19 cellular contexts compared by ENCODE assay signal in genomic region chr19:41944336-41944735, GRCh38. TPM values are rescaled to one million over a fixed set of nuclear protein-coding genes. Genes with fewer than 3 reads are reported as not detected.
DNase-seq lines count a peak whose midpoint lies in the region; ATAC-seq, FAIRE-seq and TF ChIP-seq lines count a peak whose summit lies in the region.
"Had no signal": no experiment of that assay in that cellular context is flagged by ENCODE, and none has a peak within 500 bp of the region (broad histone marks: within the 10 kb centered on the region; RNA-seq: fewer than 3 reads in every experiment).

No MANE protein-coding gene starts in this region.

- SMC1A ChIA-PET in GM12878 (lab: Charles Lee; ENCODE audit: uncharacterized antibody, unreplicated experiment) = interaction anchor here (0.8 to 3.3 kb wide), 6 partner anchors 9 to 84 kb away, joined by 3 to 57 read pairs (median 8); partner anchors contain the start of genes CD79A and RPS19

- peak overlapping the region; percentile 6 for H3K4me3 Mint-ChIP-seq in natural killer cell
- no peak overlapping the region for H3K4me3 Mint-ChIP-seq in natural killer cell treated with Interleukin-12 subunit alpha and Interleukin-12 subunit beta and Interleukin-15 and Interleukin-18, amount 100 ng/mL, for 72 hours

- intact Hi-C loops in natural killer cell (cut with micrococcal nuclease) = no loop called here
- intact Hi-C loops in GM12878 (cut with micrococcal nuclease; ENCODE audit: unreplicated experiment) = loop anchor here (2.0 kb wide), 2 partner anchors 60 to 68 kb away; partner anchors contain the start of gene CD79A
- intact Hi-C loops in transverse colon (cut with DNase I; ENCODE audit: low total_unique reads) = no loop called here

- H3K27me3 ChIP-seq in GM12878 (replicated peaks in 1 of 2; ENCODE audit: control insufficient read depth in 2 of 2, insufficient read depth in 2 of 2, low read length in 1 of 2) = no peaks in the 10 kb centered on the region; a peak in 1 of 4 replicates
- peaks cover 19% of the 10 kb centered on the region for H3K27me3 ChIP-seq in transverse colon
- H3K27me3 ChIP-seq in SJCRH30 = peaks cover 7% of the 10 kb centered on the region; the same call in 1 of the 2 replicates

- no peak overlapping the region for H2AFZ ChIP-seq in GM12878 (ENCODE audit: control insufficient read depth, low read depth, low read length)

- H3K36me3 Mint-ChIP-seq in natural killer cell = no peaks in the 10 kb centered on the region
- no peaks in the 10 kb centered on the region for H3K36me3 Mint-ChIP-seq in natural killer cell treated with Interleukin-12 subunit alpha and Interleukin-12 subunit beta and Interleukin-15 and Interleukin-18, amount 100 ng/mL, for 72 hours

- no peaks in the 10 kb centered on the region; the same call in 2 of the 3 replicates for H3K9me3 ChIP-seq in GM12878 (replicated peaks; ENCODE audit: control insufficient read depth, insufficient read depth, low read length)
- H3K9me3 ChIP-seq in transverse colon = no peaks in the 10 kb centered on the region
- no peaks in the 10 kb centered on the region for H3K9me3 ChIP-seq in SJCRH30 (replicated peaks)
- H3K9me3 ChIP-seq: gastrocnemius medialis, stomach had no signal

- CTCF ChIA-PET in GM12878 (lab: Yijun Ruan, JAX) = interaction anchor here (0.6 to 10.0 kb wide), 8 partner anchors 13 to 151 kb away, joined by 3 to 98 read pairs (median 15); partner anchors contain the start of genes CD79A, RABAC1 and RPS19

- peaks cover 14 to 17% of the 10 kb centered on the region in 2 donors for H3K27me3 Mint-ChIP-seq in natural killer cell (ENCODE audit: low read depth in 2 of 2)
- H3K27me3 Mint-ChIP-seq in natural killer cell treated with Interleukin-12 subunit alpha and Interleukin-12 subunit beta and Interleukin-15 and Interleukin-18, amount 100 ng/mL, for 72 hours = peaks cover 12 to 14% of the 10 kb centered on the region in 2 donors

- peak overlapping the region; percentile 62 for H3K9ac ChIP-seq in GM12878 (ENCODE audit: control insufficient read depth, insufficient read depth, low read length)

- H3K4me3 ChIP-seq in GM12878 (no peak overlapping the region; the same call in 1 of the 2 replicates), transverse colon (no peak overlapping the region), SJCRH30 (no peak overlapping the region)
- H3K4me3 ChIP-seq: gastrocnemius medialis, smooth muscle cell, stomach had no signal

- ATAC-seq in natural killer cell (peak in 1 of 3 donors; percentile 7), GM12878 (no peak)
- ATAC-seq in natural killer cell treated with Interleukin-12 subunit alpha and Interleukin-12 subunit beta and Interleukin-15 and Interleukin-18, amount 100 ng/mL, for 72 hours = no peak
- ATAC-seq: gastrocnemius medialis, left ventricle myocardium superior, Panc1 had no signal

- TF ChIP-seq CTCF in natural killer cell (IDR thresholded peaks at IDR 0.05) = no peak
- TF ChIP-seq CTCF in GM12878 (IDR thresholded peaks at IDR 0.05 in 2 of 3, conservative IDR thresholded peaks at IDR 0.05 in 1 of 3; ENCODE audit: control insufficient read depth in 2 of 3, extremely low read depth in 1 of 3, insufficient read depth in 1 of 3, low read depth in 3 of 3, low read length in 3 of 3) = no peak
- TF ChIP-seq CTCF in transverse colon (IDR thresholded peaks at IDR 0.05) = no peak

- in situ Hi-C loops in GM12878 (cut with MboI) (loop anchor here (25.0 kb wide), 1 partner anchor 1818 kb away; the partner anchor contains the start of gene SMG9), transverse colon (cut with MboI; ENCODE audit: low pct_ligation_motif_present in 1 of 4, low pct_unique_long_range_greater_than_20kb in 1 of 4, low sequenced_read_pairs in 3 of 4) (no loop called here)

- 26% methylated on average over 2 of the region's 2 CpGs for WGBS in GM12878 (ENCODE audit: insufficient coverage, insufficient replicate concordance, low lambda C conversion rate, missing lambda C conversion rate)
- WGBS in transverse colon (ENCODE audit: low coverage in 1 of 2), 2 donors = 48% methylated on average over 2 of the region's 2 CpGs; no CpG with 5 or more reads in 1 of the 2 donors

- H3K27ac Mint-ChIP-seq in natural killer cell = peak overlapping the region; percentile 93 to 97
- H3K27ac Mint-ChIP-seq in natural killer cell treated with Interleukin-12 subunit alpha and Interleukin-12 subunit beta and Interleukin-15 and Interleukin-18, amount 100 ng/mL, for 72 hours = peak overlapping the region in 1 of 2 donors; percentile 65

- DNase-seq in natural killer cell (no peak), MV-4-11 (lab: John Stamatoyannopoulos, UW) (peak; percentile 63), GM12878 (ENCODE audit: low read depth, low spot score) (no peak), transverse colon (no peak), GM19240 (ENCODE audit: insufficient read length, low spot score) (no peak), OCI-M1 (lab: John Stamatoyannopoulos, UW) (no peak), SJCRH30 (no peak)
- no peak for DNase-seq in natural killer cell treated with Interleukin-12 subunit alpha and Interleukin-12 subunit beta and Interleukin-15 and Interleukin-18, amount 100 ng/mL, for 72 hours (ENCODE audit: low spot score)
- DNase-seq: DMS153, gastrocnemius medialis, left ventricle myocardium superior, NCI-H524 treated with DMSO at 0.1 percent for 48 hours, stomach had no signal

- H3K9me3 Mint-ChIP-seq in natural killer cell = no peaks in the 10 kb centered on the region
- H3K9me3 Mint-ChIP-seq in natural killer cell treated with Interleukin-12 subunit alpha and Interleukin-12 subunit beta and Interleukin-15 and Interleukin-18, amount 100 ng/mL, for 72 hours = no peaks in the 10 kb centered on the region

- FAIRE-seq in GM12878 (lab: Jason Lieb, UNC) = no peak
- FAIRE-seq: endometrium, H1 had no signal

- H3K4me2 ChIP-seq in GM12878 (ENCODE audit: control insufficient read depth, insufficient read depth) = peak overlapping the region; percentile 76
- H3K4me2 ChIP-seq: smooth muscle cell had no signal

- H3K36me3 ChIP-seq in GM12878 (ENCODE audit: control insufficient read depth in 2 of 2, insufficient read depth in 2 of 2, low read length in 1 of 2) (no peaks in the 10 kb centered on the region), transverse colon (no peaks in the 10 kb centered on the region), SJCRH30 (no peaks in the 10 kb centered on the region)
- H3K36me3 ChIP-seq: gastrocnemius medialis, stomach had no signal

- TF ChIP-seq EP300 in GM12878 (IDR thresholded peaks at IDR 0.05; ENCODE audit: borderline replicate concordance in 1 of 2, control insufficient read depth in 1 of 2, low read depth in 2 of 2, low read length in 2 of 2) (no peak), transverse colon (IDR thresholded peaks at IDR 0.05; ENCODE audit: low read depth) (no peak)

- H4K20me1 ChIP-seq in GM12878 (ENCODE audit: control insufficient read depth, insufficient read depth) = no peaks in the 10 kb centered on the region

- peaks cover 44 to 69% of the 10 kb centered on the region in 2 donors for H3K4me1 Mint-ChIP-seq in natural killer cell
- H3K4me1 Mint-ChIP-seq in natural killer cell treated with Interleukin-12 subunit alpha and Interleukin-12 subunit beta and Interleukin-15 and Interleukin-18, amount 100 ng/mL, for 72 hours (ENCODE audit: low read depth in 2 of 2) = peaks cover 40 to 45% of the 10 kb centered on the region in 2 donors

- POLR2A ChIA-PET in GM12878 (lab: Charles Lee) = interaction anchor here (0.7 to 3.1 kb wide), 7 partner anchors 14 to 84 kb away, joined by 4 to 17 read pairs (median 14); partner anchors contain the start of genes CD79A, RABAC1 and RPS19

- BruUV-seq in GM12878 (replicated peaks; lab: Mats Ljungman, UMichigan) = no TSS peak

- TF ChIP-seq RAD21 in GM12878 (IDR thresholded peaks at IDR 0.05; ENCODE audit: insufficient read depth, low read depth, low read length) = no peak

- H3K27ac ChIP-seq in GM12878 (ENCODE audit: control insufficient read depth, insufficient read depth) = peak overlapping the region; percentile 85
- H3K27ac ChIP-seq in transverse colon = peak overlapping the region; percentile 31 to 64 (median 38)
- no peak overlapping the region for H3K27ac ChIP-seq in SJCRH30
- H3K27ac ChIP-seq: gastrocnemius medialis had no signal

- RAD21 ChIA-PET in GM12878 (lab: Charles Lee; ENCODE audit: unreplicated experiment) = interaction anchor here (1.0 to 2.9 kb wide), 7 partner anchors 13 to 170 kb away, joined by 5 to 28 read pairs (median 15); partner anchors contain the start of genes CD79A and RPS19

- TF ChIP-seq POLR2A in GM12878 (IDR thresholded peaks at IDR 0.05; ENCODE audit: low read depth, low read length) (no peak), transverse colon (IDR thresholded peaks at IDR 0.05) (no peak)

- H3K79me2 ChIP-seq in GM12878 (ENCODE audit: control insufficient read depth, insufficient read depth, low read length) = no peaks in the 10 kb centered on the region

- peaks cover 47% of the 10 kb centered on the region for H3K4me1 ChIP-seq in GM12878 (ENCODE audit: control insufficient read depth, insufficient read depth, low read length)
- H3K4me1 ChIP-seq in transverse colon = peaks cover 6 to 27% (median 15%) of the 10 kb centered on the region in 4 donors
- H3K4me1 ChIP-seq in SJCRH30 = 0 out of 2 replicates have a peak, but pooled peaks cover 2% of the 10 kb centered on the region

RNA-seq across cellular contexts. Expression of gene RABAC1, which starts 14.8 kb away (rescaled TPM):
- total RNA-seq in natural killer cell (10 to 100 TPM; 76.8 to 100.0 (median 78.4) TPM), GM12878 (2014; rRNA removed) (90.6 and 104 TPM in 2 replicates), GM12878 (2014; rRNA removed; fragmentation: Illumina TruSeq; extraction: Trizol) (14.1 and 15.6 TPM in 2 replicates), GM12878 (2021) (71.2 and 80.6 TPM in 2 replicates), transverse colon (100 to 1,000 TPM in 3 of 4 donors, 10 to 100 TPM in 1; 75.6 to 235 (median 165) TPM)
- 10 to 100 TPM; 79.6 to 89.7 TPM for total RNA-seq in natural killer cell treated with Interleukin-12 subunit alpha and Interleukin-12 subunit beta and Interleukin-15 and Interleukin-18, amount 100 ng/mL, for 72 hours
- 9.6 and 11.0 TPM in 2 replicates for total RNA-seq in GM12878 (2013; cell fraction: nucleolus; rRNA removed)
- polyA plus RNA-seq in GM12878 (2011; ENCODE audit: low read depth) = 57.5 TPM
- polyA plus RNA-seq in GM12878 (2011; rRNA removed) (8.3 and 15.9 TPM in 2 replicates), GM12878 (2014; fragmentation: Illumina TruSeq; extraction: Trizol) (5.2 and 11.1 TPM in 2 replicates), GM12878 (2014; fragmentation: Nextera tagmentation; extraction: Ambion mirVana) (10 to 100 TPM; 10.9 to 27.3 TPM), GM12878 (2014; rRNA removed) (115 and 118 TPM in 2 replicates), GM12878 (2016; fragmentation: Nextera tagmentation; extraction: Ambion mirVana) (10 to 100 TPM; 86.9 to 90.4 TPM)
- 41.8 and 54.8 TPM in 2 replicates for polyA plus RNA-seq in GM12878 (2011; cell fraction: cytosol; rRNA removed)
- 25.1 and 27.7 TPM in 2 replicates for polyA plus RNA-seq in GM12878 (2011; cell fraction: nucleus; rRNA removed)
- polyA plus RNA-seq in GM12878 (2012) = 69.9 and 85.8 TPM in 2 replicates
- 11.8 and 16.9 TPM in 2 replicates for polyA minus RNA-seq in GM12878 (2011; rRNA and poly(A)+ RNA removed)
- polyA minus RNA-seq in GM12878 (2011; cell fraction: cytosol; rRNA and poly(A)+ RNA removed) = 4.4 and 4.8 TPM in 2 replicates
- polyA minus RNA-seq in GM12878 (2011; cell fraction: nucleus; rRNA and poly(A)+ RNA removed) = 7.6 and 12.1 TPM in 2 replicates
- 106 and 129 TPM in 2 replicates for total RNA-seq in SJCRH30 (2014; rRNA removed; shearing (Covaris generic))

RNA-seq across cellular contexts. Expression of gene ERFL, which starts 16.1 kb away (rescaled TPM):
- total RNA-seq in natural killer cell (1 to 10 TPM; 1.1 to 2.1 (median 1.5) TPM), GM12878 (2014; rRNA removed) (0.11 TPM in 1 of 2 replicates, not detected in the other), GM12878 (2014; rRNA removed; fragmentation: Illumina TruSeq; extraction: Trizol) (not detected in 2 replicates), GM12878 (2021) (0.10 and 0.19 TPM in 2 replicates), transverse colon (1 to 10 TPM in 2 of 4 donors, under 1 TPM in 2; 0.27 to 1.9 (median 0.95) TPM)
- total RNA-seq in natural killer cell treated with Interleukin-12 subunit alpha and Interleukin-12 subunit beta and Interleukin-15 and Interleukin-18, amount 100 ng/mL, for 72 hours = under 1 TPM; 0.67 TPM
- total RNA-seq in GM12878 (2013; cell fraction: nucleolus; rRNA removed) = 0.83 and 1.2 TPM in 2 replicates
- 0.46 TPM for polyA plus RNA-seq in GM12878 (2011; ENCODE audit: low read depth)
- polyA plus RNA-seq in GM12878 (2011; rRNA removed) (0.05 TPM in 1 of 2 replicates, not detected in the other), GM12878 (2014; fragmentation: Illumina TruSeq; extraction: Trizol) (0.04 TPM in 1 of 2 replicates, not detected in the other), GM12878 (2014; fragmentation: Nextera tagmentation; extraction: Ambion mirVana) (not detected), GM12878 (2014; rRNA removed) (0.10 TPM in 1 of 2 replicates, not detected in the other), GM12878 (2016; fragmentation: Nextera tagmentation; extraction: Ambion mirVana) (not detected)
- polyA plus RNA-seq in GM12878 (2011; cell fraction: cytosol; rRNA removed) = 0.04 and 0.10 TPM in 2 replicates
- polyA plus RNA-seq in GM12878 (2011; cell fraction: nucleus; rRNA removed) = 1.2 and 1.3 TPM in 2 replicates
- 1.00 and 1.4 TPM in 2 replicates for polyA plus RNA-seq in GM12878 (2012)
- not detected in 2 replicates for polyA minus RNA-seq in GM12878 (2011; rRNA and poly(A)+ RNA removed)
- polyA minus RNA-seq in GM12878 (2011; cell fraction: cytosol; rRNA and poly(A)+ RNA removed) = not detected in 2 replicates
- 0.24 TPM in 1 of 2 replicates, not detected in the other for polyA minus RNA-seq in GM12878 (2011; cell fraction: nucleus; rRNA and poly(A)+ RNA removed)
- total RNA-seq in SJCRH30 (2014; rRNA removed; shearing (Covaris generic)) = not detected in 2 replicates
- total RNA-seq: cardiac septum, gastrocnemius medialis, H1, left ventricle myocardium superior, stomach had no signal
- polyA plus RNA-seq: AG04450 had no signal

RNA-seq across cellular contexts. Expression of gene ATP1A3, which starts 49.7 kb away (rescaled TPM):
- total RNA-seq in natural killer cell (10 to 100 TPM; 13.5 to 18.2 (median 14.0) TPM), GM12878 (2014; rRNA removed) (0.17 and 0.22 TPM in 2 replicates), GM12878 (2014; rRNA removed; fragmentation: Illumina TruSeq; extraction: Trizol) (0.09 and 0.22 TPM in 2 replicates), GM12878 (2021) (0.64 and 0.72 TPM in 2 replicates), transverse colon (1 to 10 TPM in 2 of 4 donors, under 1 TPM in 1, not detected in 1; 0.20 to 1.1 (median 1.1) TPM)
- total RNA-seq in natural killer cell treated with Interleukin-12 subunit alpha and Interleukin-12 subunit beta and Interleukin-15 and Interleukin-18, amount 100 ng/mL, for 72 hours = 1 to 10 TPM; 2.0 to 4.2 TPM
- 1.6 and 3.6 TPM in 2 replicates for total RNA-seq in GM12878 (2013; cell fraction: nucleolus; rRNA removed)
- polyA plus RNA-seq in GM12878 (2011; ENCODE audit: low read depth) = 0.76 TPM
- polyA plus RNA-seq in GM12878 (2011; rRNA removed) (0.20 TPM in 1 of 2 replicates, not detected in the other), GM12878 (2014; fragmentation: Illumina TruSeq; extraction: Trizol) (0.06 and 0.37 TPM in 2 replicates), GM12878 (2014; fragmentation: Nextera tagmentation; extraction: Ambion mirVana) (not detected), GM12878 (2014; rRNA removed) (0.28 and 0.84 TPM in 2 replicates), GM12878 (2016; fragmentation: Nextera tagmentation; extraction: Ambion mirVana) (under 1 TPM; 0.39 to 0.86 TPM)
- 0.22 and 0.24 TPM in 2 replicates for polyA plus RNA-seq in GM12878 (2011; cell fraction: cytosol; rRNA removed)
- polyA plus RNA-seq in GM12878 (2011; cell fraction: nucleus; rRNA removed) = 0.73 and 0.85 TPM in 2 replicates
- 2.4 TPM in 2 replicates for polyA plus RNA-seq in GM12878 (2012)
- 0.29 and 0.41 TPM in 2 replicates for polyA minus RNA-seq in GM12878 (2011; rRNA and poly(A)+ RNA removed)
- polyA minus RNA-seq in GM12878 (2011; cell fraction: cytosol; rRNA and poly(A)+ RNA removed) = 0.62 and 0.67 TPM in 2 replicates
- polyA minus RNA-seq in GM12878 (2011; cell fraction: nucleus; rRNA and poly(A)+ RNA removed) = 0.24 and 0.38 TPM in 2 replicates
- total RNA-seq in SJCRH30 (2014; rRNA removed; shearing (Covaris generic)) = 11.2 and 12.1 TPM in 2 replicates
- total RNA-seq: gastrocnemius medialis, smooth muscle cell had no signal
- polyA plus RNA-seq: AG04450, smooth muscle cell had no signal
